ENCODE assay signal across 17 cellular contexts in the genomic region with DNA sequence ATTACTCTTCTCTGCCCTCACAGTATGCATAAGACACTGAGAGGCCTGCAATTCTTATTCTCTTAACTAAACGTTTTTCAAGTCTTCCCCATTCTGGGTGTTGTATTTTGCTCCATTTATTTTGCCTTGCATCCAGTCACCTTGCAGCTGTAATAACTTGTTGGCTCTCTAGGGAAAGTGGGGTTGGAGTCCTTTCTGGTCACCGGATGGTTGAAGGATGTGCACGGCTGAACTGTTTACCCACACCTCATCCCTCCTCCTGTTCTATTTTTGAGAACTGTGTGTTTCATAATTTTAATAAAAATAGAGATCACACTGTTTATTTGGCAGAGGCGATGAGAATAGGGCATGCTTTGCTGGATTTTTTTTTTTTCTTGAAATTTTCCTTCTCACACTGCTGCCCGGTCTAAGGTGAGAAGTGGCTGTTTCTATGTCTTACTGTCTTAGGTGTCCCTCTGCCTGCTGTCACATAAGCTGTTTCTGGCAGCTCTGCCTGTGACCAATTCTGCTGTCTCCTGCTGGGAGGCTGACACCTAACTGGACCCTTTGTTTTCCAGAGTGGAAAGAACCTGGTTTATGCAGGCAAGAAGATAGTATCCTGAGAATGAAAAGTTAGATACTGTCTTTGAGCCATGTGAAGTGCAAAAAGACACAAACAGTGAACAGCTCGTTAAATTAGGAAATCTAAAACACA.
DNase-seq lines count a peak whose midpoint lies in the region; TF ChIP-seq lines count a peak whose summit lies in the region.
"Had no signal": no experiment of that assay in that cellular context is flagged by ENCODE, and none has a peak within 500 bp of the region (broad histone marks: within the 10 kb centered on the region; RNA-seq: fewer than 3 reads in every experiment).

No MANE protein-coding gene starts in this region.

- intact Hi-C loops in uterus (cut with DNase I; ENCODE audit: low total_unique reads) = no loop called here

- H3K9me3 ChIP-seq in BLaER1 treated with 17β-estradiol and CSF1 and Interleukin-3, amounts not matched to agents 10 nM and 100 nM (replicated peaks in 1 of 11) = no peaks in the 10 kb centered on the region
- H3K9me3 ChIP-seq in WERI-Rb-1 (ENCODE audit: severe bottlenecking) = no peaks in the 10 kb centered on the region
- H3K9me3 ChIP-seq in neural progenitor cell (ENCODE audit: low read depth) = no peaks in the 10 kb centered on the region
- no peaks in the 10 kb centered on the region for H3K9me3 ChIP-seq in uterus
- H3K9me3 ChIP-seq: BE2C had no signal

- no peak for TF ChIP-seq POLR2A in uterus (IDR thresholded peaks at IDR 0.05)

- DNase-seq in WERI-Rb-1 (peak; percentile 13), neural progenitor cell (ENCODE audit: low spot score) (no peak), uterus (no peak), SW480 (ENCODE audit: low spot score) (no peak), anterior cingulate cortex (lab: John Stamatoyannopoulos, UW) (no peak)
- DNase-seq: ACHN; BE2C; CD4-positive, alpha-beta memory T cell; DMS153; DMS79; GF-D8; H7; HFFc6 had no signal

- TF ChIP-seq CTCF in WERI-Rb-1 (IDR thresholded peaks at IDR 0.05; ENCODE audit: low read depth, low read length) (no peak), neural progenitor cell (IDR thresholded peaks at IDR 0.05) (no peak), uterus (IDR thresholded peaks at IDR 0.05) (no peak)

- no peaks in the 10 kb centered on the region for H3K79me2 ChIP-seq in neural progenitor cell (ENCODE audit: low read depth)

- H3K4me3 ChIP-seq in BLaER1 treated with 17β-estradiol and CSF1 and Interleukin-3, amounts not matched to agents 10 nM and 100 nM = no peak overlapping the region
- H3K4me3 ChIP-seq in WERI-Rb-1 (ENCODE audit: low read depth, low read length) = no peak overlapping the region
- H3K4me3 ChIP-seq in neural progenitor cell = no peak overlapping the region
- H3K4me3 ChIP-seq in uterus = no peak overlapping the region
- H3K4me3 ChIP-seq: GM23338 had no signal

- H3K4me2 ChIP-seq in BLaER1 treated with 17β-estradiol and CSF1 and Interleukin-3, amounts not matched to agents 10 nM and 100 nM = peak overlapping the region in 8 of 11 experiments; percentile 52 to 72 (median 60); a peak in 16 of 22 replicates
- no peak overlapping the region for H3K4me2 ChIP-seq in neural progenitor cell
- H3K4me2 ChIP-seq: GM23338 had no signal

- no peaks in the 10 kb centered on the region for H3K36me3 ChIP-seq in BLaER1 treated with 17β-estradiol and CSF1 and Interleukin-3, amounts not matched to agents 10 nM and 100 nM
- no peaks in the 10 kb centered on the region for H3K36me3 ChIP-seq in WERI-Rb-1
- no peaks in the 10 kb centered on the region for H3K36me3 ChIP-seq in neural progenitor cell
- no peaks in the 10 kb centered on the region for H3K36me3 ChIP-seq in uterus
- H3K36me3 ChIP-seq: BE2C had no signal

- H3K4me3 Mint-ChIP-seq in neural progenitor cell = no peak overlapping the region
- H3K4me3 Mint-ChIP-seq: CD14-positive monocyte; CD4-positive, alpha-beta memory T cell; GM23338; HFFc6 had no signal

- H3K27ac ChIP-seq in BLaER1 treated with 17β-estradiol and CSF1 and Interleukin-3, amounts not matched to agents 10 nM and 100 nM = peak overlapping the region in 2 of 11 experiments; percentile 6 to 27; a peak in 2 of 22 replicates
- H3K27ac ChIP-seq in WERI-Rb-1 = no peak overlapping the region
- no peak overlapping the region for H3K27ac ChIP-seq in neural progenitor cell
- no peak overlapping the region for H3K27ac ChIP-seq in uterus
- H3K27ac ChIP-seq: HL-60 had no signal

- H3K27ac Mint-ChIP-seq in neural progenitor cell = peak overlapping the region; percentile 71
- H3K27ac Mint-ChIP-seq: CD14-positive monocyte; CD4-positive, alpha-beta memory T cell; GM23338; HFFc6 had no signal

- H3K27me3 Mint-ChIP-seq in neural progenitor cell (ENCODE audit: insufficient read depth, low read depth) = no peaks in the 10 kb centered on the region
- H3K27me3 Mint-ChIP-seq: CD4-positive, alpha-beta memory T cell had no signal

- H3K9me3 Mint-ChIP-seq in neural progenitor cell = no peaks in the 10 kb centered on the region

- no peaks in the 10 kb centered on the region for H3K36me3 Mint-ChIP-seq in neural progenitor cell
- H3K36me3 Mint-ChIP-seq: CD14-positive monocyte; CD4-positive, alpha-beta memory T cell had no signal

- no peaks in the 10 kb centered on the region for H3F3A ChIP-seq in neural progenitor cell (ENCODE audit: low read depth)

- peaks cover 19% of the 10 kb centered on the region for H3K4me1 Mint-ChIP-seq in neural progenitor cell
- H3K4me1 Mint-ChIP-seq: CD14-positive monocyte; CD4-positive, alpha-beta memory T cell had no signal

- no peak overlapping the region for H2AFZ ChIP-seq in neural progenitor cell (replicated peaks)
- H2AFZ ChIP-seq: GM23338 had no signal

- H4K20me1 ChIP-seq in BLaER1 treated with 17β-estradiol and CSF1 and Interleukin-3, amounts not matched to agents 10 nM and 100 nM = no peaks in the 10 kb centered on the region
- H4K20me1 ChIP-seq in neural progenitor cell (ENCODE audit: low read depth) = no peaks in the 10 kb centered on the region

- 0 out of 22 replicates have a peak overlapping the region, but pooled peaks of 3 of the 11 experiments have one; percentile 10 to 33 (median 15) for H3K9ac ChIP-seq in BLaER1 treated with 17β-estradiol and CSF1 and Interleukin-3, amounts not matched to agents 10 nM and 100 nM
- H3K9ac ChIP-seq in neural progenitor cell = no peak overlapping the region

- H3K4me1 ChIP-seq in BLaER1 treated with 17β-estradiol and CSF1 and Interleukin-3, amounts not matched to agents 10 nM and 100 nM = peaks cover 6 to 23% (median 14%) of the 10 kb centered on the region in 10 experiments
- H3K4me1 ChIP-seq in neural progenitor cell (no peaks in the 10 kb centered on the region), uterus (no peaks in the 10 kb centered on the region)
- H3K4me1 ChIP-seq: BE2C had no signal

- no peaks in the 10 kb centered on the region for H3K27me3 ChIP-seq in BLaER1 treated with 17β-estradiol and CSF1 and Interleukin-3, amounts not matched to agents 10 nM and 100 nM
- H3K27me3 ChIP-seq in WERI-Rb-1 (ENCODE audit: insufficient read depth, low read depth, severe bottlenecking) (no peaks in the 10 kb centered on the region), neural progenitor cell (no peaks in the 10 kb centered on the region), uterus (no peaks in the 10 kb centered on the region)
- H3K27me3 ChIP-seq: BE2C had no signal
